7 cellular contexts compared by ENCODE assay signal in the genomic region with DNA sequence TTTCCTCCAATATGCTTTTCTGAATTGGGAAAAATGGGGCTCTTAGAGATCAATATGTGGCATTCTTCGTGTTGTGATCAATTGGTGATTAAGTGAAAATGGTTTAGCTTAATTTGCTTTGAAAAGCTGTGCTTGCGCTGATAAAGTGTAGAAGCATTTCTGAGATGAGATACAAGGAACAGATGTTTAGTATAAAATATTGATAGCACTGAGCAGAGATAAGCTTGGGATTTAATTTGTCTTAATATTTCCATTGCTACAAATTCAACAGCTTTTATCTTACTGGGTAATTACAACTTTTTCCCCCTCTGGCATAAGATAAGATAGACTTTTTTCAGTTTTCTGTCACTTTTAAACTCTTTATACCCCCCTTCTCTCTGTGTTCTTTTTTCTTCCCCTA.
"Had no signal": no experiment of that assay in that cellular context is flagged by ENCODE, and none has a peak within 500 bp of the region (broad histone marks: within the 10 kb centered on the region; RNA-seq: fewer than 3 reads in every experiment).

No MANE protein-coding gene starts in this region.

- H3K27ac ChIP-seq: GM23248, HL-60 had no signal

- H3K27me3 Mint-ChIP-seq: IgD-negative memory B cell had no signal

- H3K4me3 Mint-ChIP-seq: H9 had no signal

- DNase-seq: GM23248, GOT3, H9, HCEC 1CT had no signal

- ATAC-seq: HepG2 had no signal

- H3K4me3 ChIP-seq: GM23248 had no signal

- H3K36me3 Mint-ChIP-seq: IgD-negative memory B cell had no signal

- H2AFZ ChIP-seq: GM23248 had no signal

- H3K4me1 Mint-ChIP-seq: IgD-negative memory B cell had no signal

- H3K27ac Mint-ChIP-seq: H9 had no signal

- H3K9ac ChIP-seq: GM23248 had no signal
